ENCODE assay signal across 1 cellular context in genomic region chr10:122911889-122912484, GRCh38.
TF ChIP-seq lines count a peak whose summit lies in the region.

No MANE protein-coding gene starts in this region.

TF ChIP-seq in HepG2, 621 proteins besides CTCF, POLR2A, EP300 and RAD21 (continued from another document and continues in another):
- peak; percentile 99 for TF ChIP-seq ZNF142 (CRISPR knock-in tag; IDR thresholded peaks at IDR 0.05)
- TF ChIP-seq ZNF646 (CRISPR knock-in tag; IDR thresholded peaks at IDR 0.05): peak; percentile 90
- TF ChIP-seq ELK4 (CRISPR knock-in tag; IDR thresholded peaks at IDR 0.05; ENCODE audit: borderline replicate concordance): peak; percentile 99; the same call in 1 of the 2 replicates
- peak; percentile 100 for TF ChIP-seq SMAD3 (CRISPR knock-in tag; IDR thresholded peaks at IDR 0.05)
- peak; percentile 100 for TF ChIP-seq TGIF2 (CRISPR knock-in tag; IDR thresholded peaks at IDR 0.05)
- TF ChIP-seq TEAD2 (CRISPR knock-in tag; IDR thresholded peaks at IDR 0.05): peak; percentile 100
- peak; percentile 95 for TF ChIP-seq ONECUT2 (CRISPR knock-in tag; IDR thresholded peaks at IDR 0.05)
- peak; percentile 98 for TF ChIP-seq ZBTB38 (CRISPR knock-in tag; IDR thresholded peaks at IDR 0.05)
- TF ChIP-seq ZNF180 (CRISPR knock-in tag; IDR thresholded peaks at IDR 0.05; ENCODE audit: borderline replicate concordance, low read depth): peak; percentile 99; the same call in 1 of the 2 replicates
- peak; percentile 100 for TF ChIP-seq ZBTB49 (CRISPR knock-in tag; IDR thresholded peaks at IDR 0.05; ENCODE audit: borderline replicate concordance)
- peak; percentile 71 for TF ChIP-seq MTA1 (CRISPR knock-in tag; IDR thresholded peaks at IDR 0.05; ENCODE audit: borderline replicate concordance)
- peak; percentile 83 for TF ChIP-seq ZMYM3 (CRISPR knock-in tag; IDR thresholded peaks at IDR 0.05)
- peak; percentile 77 for TF ChIP-seq CEBPG (CRISPR knock-in tag; IDR thresholded peaks at IDR 0.05)
- no peak for TF ChIP-seq MATR3 (CRISPR knock-in tag; IDR thresholded peaks at IDR 0.05)
- peak; percentile 99 for TF ChIP-seq ZNF101 (CRISPR knock-in tag; IDR thresholded peaks at IDR 0.05; ENCODE audit: borderline replicate concordance, low read depth)
- peak; percentile 92; the same call in 1 of the 2 replicates for TF ChIP-seq ZNF576 (CRISPR knock-in tag; IDR thresholded peaks at IDR 0.05)
- no peak for TF ChIP-seq AGO1 (IDR thresholded peaks at IDR 0.05; ENCODE audit: low read depth, low read length, poor library complexity, severe bottlenecking)
- TF ChIP-seq ZSCAN22 (CRISPR knock-in tag; IDR thresholded peaks at IDR 0.05): peak; percentile 94
- TF ChIP-seq ZNF883 (CRISPR knock-in tag; IDR thresholded peaks at IDR 0.05; ENCODE audit: not compliant biosample characterization): peak; percentile 100
- TF ChIP-seq ZNF891 (CRISPR knock-in tag; IDR thresholded peaks at IDR 0.05): peak; percentile 100
- peak; percentile 100 for TF ChIP-seq ZNF160 (CRISPR knock-in tag; IDR thresholded peaks at IDR 0.05)
- TF ChIP-seq RNF219 (CRISPR knock-in tag; IDR thresholded peaks at IDR 0.05): peak; percentile 100
- peak; percentile 100 for TF ChIP-seq SRY (CRISPR knock-in tag; IDR thresholded peaks at IDR 0.05)
- peak; percentile 50 for TF ChIP-seq HNF4A (CRISPR knock-in tag; IDR thresholded peaks at IDR 0.05)
- no peak for TF ChIP-seq MBNL3 (CRISPR knock-in tag; conservative IDR thresholded peaks at IDR 0.05)
- peak; percentile 98; the same call in 1 of the 2 replicates for TF ChIP-seq ZBTB4 (CRISPR knock-in tag; IDR thresholded peaks at IDR 0.05; ENCODE audit: borderline replicate concordance)
- peak; percentile 100 for TF ChIP-seq RARG (CRISPR knock-in tag; IDR thresholded peaks at IDR 0.05; ENCODE audit: low read depth)
- TF ChIP-seq CSRNP1 (CRISPR knock-in tag; IDR thresholded peaks at IDR 0.05): peak; percentile 98; the same call in 1 of the 2 replicates
- TF ChIP-seq ZNF383 (CRISPR knock-in tag; IDR thresholded peaks at IDR 0.05; ENCODE audit: borderline replicate concordance): no peak
- TF ChIP-seq ELF4 (CRISPR knock-in tag; IDR thresholded peaks at IDR 0.05; ENCODE audit: borderline replicate concordance): peak; percentile 99
- peak; percentile 100 for TF ChIP-seq ZNF552 (CRISPR knock-in tag; IDR thresholded peaks at IDR 0.05; ENCODE audit: borderline replicate concordance)
